In genomic region chr5:63125862-63126261, GRCh38 we compare ENCODE assay signal across 8 cellular contexts.
DNase-seq lines count a peak whose midpoint lies in the region; ATAC-seq, FAIRE-seq and TF ChIP-seq lines count a peak whose summit lies in the region.

No MANE protein-coding gene starts in this region.

- peaks cover 3% of the 10 kb centered on the region for H3K4me1 ChIP-seq in keratinocyte (ENCODE audit: control insufficient read depth, extremely low read depth, insufficient read depth, low read length)
- H3K4me1 ChIP-seq in stomach = no peaks in the 10 kb centered on the region

- H3K9me1 ChIP-seq in keratinocyte (ENCODE audit: control insufficient read depth, extremely low read depth, insufficient read depth, low read length) = no peaks in the 10 kb centered on the region

- dilution Hi-C loops in keratinocyte (cut with MboI; ENCODE audit: extremely low pct_ligation_motif_present, low sequenced_read_pairs) = no loop called here

- DNase-seq in GM10266 (ENCODE audit: extremely low spot score) = peak; percentile 19
- DNase-seq in T1000 (lab: John Stamatoyannopoulos, UW) = peak; percentile 4
- DNase-seq in keratinocyte (ENCODE audit: low read depth, low spot score) = no peak
- DNase-seq in stomach = no peak
- no peak for DNase-seq in 8988T
- no peak for DNase-seq in CD1c-positive myeloid dendritic cell (ENCODE audit: extremely low spot score)

- no peak overlapping the region for H3K27ac ChIP-seq in keratinocyte (ENCODE audit: control insufficient read depth, insufficient read depth, low read length)
- no peak overlapping the region for H3K27ac ChIP-seq in stomach

- no peaks in the 10 kb centered on the region for H3K9me3 ChIP-seq in keratinocyte (ENCODE audit: control insufficient read depth, low read depth, low read length)
- H3K9me3 ChIP-seq in stomach = no peaks in the 10 kb centered on the region

- no peak for TF ChIP-seq EP300 in stomach (IDR thresholded peaks at IDR 0.05)

- H3K4me2 ChIP-seq in keratinocyte (ENCODE audit: control insufficient read depth, extremely low read depth, insufficient read depth, low read depth, low read length) = no peak overlapping the region

- H3K9ac ChIP-seq in keratinocyte (ENCODE audit: control insufficient read depth, extremely low read depth, insufficient read depth, low read length) = no peak overlapping the region

- H3K36me3 ChIP-seq in keratinocyte (ENCODE audit: control insufficient read depth in 2 of 2, extremely low read depth in 1 of 2, insufficient read depth in 2 of 2, low read length in 2 of 2) (no peaks in the 10 kb centered on the region), stomach (no peaks in the 10 kb centered on the region)

- H2AFZ ChIP-seq in keratinocyte (ENCODE audit: control insufficient read depth, low read length) = no peak overlapping the region

- no peak overlapping the region for H3K4me3 ChIP-seq in keratinocyte (ENCODE audit: control insufficient read depth in 2 of 3, extremely low read depth in 1 of 3, insufficient read depth in 2 of 3, low read depth in 1 of 3, low read length in 3 of 3)
- no peak overlapping the region for H3K4me3 ChIP-seq in stomach

- FAIRE-seq in keratinocyte (lab: Jason Lieb, UNC) = no peak

- H3K27me3 ChIP-seq in keratinocyte (ENCODE audit: control insufficient read depth, extremely low read depth, insufficient read depth, low read length) = no peaks in the 10 kb centered on the region
- no peaks in the 10 kb centered on the region for H3K27me3 ChIP-seq in stomach

- no peaks in the 10 kb centered on the region for H4K20me1 ChIP-seq in keratinocyte (ENCODE audit: control insufficient read depth, extremely low read depth, insufficient read depth, low read length)

- no peaks in the 10 kb centered on the region for H3K79me2 ChIP-seq in keratinocyte (ENCODE audit: control insufficient read depth, insufficient read depth, low read length)

- no peak for TF ChIP-seq POLR2A in stomach (IDR thresholded peaks at IDR 0.05)

- intact Hi-C loops in stomach (cut with DNase I; ENCODE audit: low total_unique reads) = no loop called here

- ATAC-seq in GM21360 (IDR thresholded peaks at IDR 0.05; ENCODE audit: unreplicated experiment) (peak; percentile 89), HG03521 (IDR thresholded peaks at IDR 0.05; ENCODE audit: unreplicated experiment) (peak; percentile 77)

- TF ChIP-seq CTCF in GM10266 (IDR thresholded peaks at IDR 0.05; ENCODE audit: control insufficient read depth, insufficient read depth, low read depth, missing control alignments) = peak; percentile 52
- TF ChIP-seq CTCF in keratinocyte (optimal IDR thresholded peaks at IDR 0.05 in 1 of 3, IDR thresholded peaks at IDR 0.05 in 1 of 3, conservative IDR thresholded peaks at IDR 0.05 in 1 of 3; ENCODE audit: extremely low read depth in 1 of 3, insufficient read depth in 2 of 3, low read length in 3 of 3) = peak; percentile 12 to 50 (median 49)
- peak in 2 of 7 experiments; percentile 10 to 19 for TF ChIP-seq CTCF in stomach (IDR thresholded peaks at IDR 0.05)

- WGBS in stomach, 5 donors = 8 to 19% (median 15%) methylated on average over 2 of the region's 2 CpGs

Comparison
In these comparisons a context has a peak if more than half of its experiments do, and no peak if none do; other contexts are left out.
1. DNase-seq: peak in GM10266 (single experiment) and T1000 (single experiment); none in keratinocyte (single experiment), stomach (single experiment), 8988T (single experiment) and CD1c-positive myeloid dendritic cell (single experiment).